Comparison of ENCODE assay signal across 8 cellular contexts in genomic region chr11:65112551-65113360, GRCh38. TPM values are rescaled to one million over a fixed set of nuclear protein-coding genes. Genes with fewer than 3 reads are reported as not detected.
A peak's percentile ranks its signal among the peaks of the same experiment; 100 is the strongest.
DNase-seq lines count a peak whose midpoint lies in the region; ATAC-seq and TF ChIP-seq lines count a peak whose summit lies in the region.

No MANE protein-coding gene starts in this region.

- H3K9me3 ChIP-seq in left ventricle myocardium inferior (replicated peaks) (no peaks in the 10 kb centered on the region), psoas muscle (no peaks in the 10 kb centered on the region)

- H3K27ac ChIP-seq in left ventricle myocardium inferior (replicated peaks) (peak overlapping the region; percentile 84), psoas muscle (peak overlapping the region; percentile 68)

- H3K4me1 ChIP-seq in left ventricle myocardium inferior, result peaks cover 72% of the 10 kb centered on the region
- peaks cover 31% of the 10 kb centered on the region for H3K4me1 ChIP-seq in psoas muscle

- H3K36me3 ChIP-seq in left ventricle myocardium inferior (peaks cover 36% of the 10 kb centered on the region), psoas muscle (ENCODE audit: insufficient read depth in 1 of 2, low read depth in 1 of 2) (peaks cover 0 to 33% of the 10 kb centered on the region in 2 donors)

- H3K4me3 ChIP-seq in left ventricle myocardium inferior (peak overlapping the region; percentile 77), psoas muscle (peak overlapping the region; percentile 73)

- ATAC-seq in HG03103 (IDR thresholded peaks at IDR 0.05; ENCODE audit: low read depth, unreplicated experiment) (peak; percentile 29), psoas muscle (peak; percentile 56 to 73 (median 68)), HG02763 (IDR thresholded peaks at IDR 0.05; ENCODE audit: unreplicated experiment) (no peak)

- H3K27me3 ChIP-seq in left ventricle myocardium inferior (ENCODE audit: low read depth), result no peaks in the 10 kb centered on the region
- no peaks in the 10 kb centered on the region for H3K27me3 ChIP-seq in psoas muscle (ENCODE audit: insufficient read depth in 3 of 3, low read length in 2 of 3)

- peak; percentile 25 for DNase-seq in GF-D8 (lab: John Stamatoyannopoulos, UW)
- DNase-seq in RKO (ENCODE audit: low spot score), result peak; percentile 72
- peak; percentile 78 for DNase-seq in activated naive CD4-positive, alpha-beta T cell treated with anti-CD3 and anti-CD28 coated beads, Interleukin-2, amount 50 U/mL, for 16 hours
- peak; percentile 52 for DNase-seq in left ventricle myocardium inferior
- peak; percentile 67 to 86 for DNase-seq in psoas muscle
- DNase-seq in NCI-H446 treated with DMSO at 0.1 percent for 48 hours (lab: John Stamatoyannopoulos, UW), result no peak

- TF ChIP-seq CTCF in left ventricle myocardium inferior (IDR thresholded peaks at IDR 0.05; ENCODE audit: borderline replicate concordance) (peak; percentile 92), psoas muscle (IDR thresholded peaks at IDR 0.05) (peak; percentile 83)

- intact Hi-C loops in left ventricle myocardium inferior (cut with micrococcal nuclease) (no loop called here), psoas muscle (cut with DNase I) (loop anchor here (5.0 to 10.0 kb wide), 2 partner anchors 100 to 268 kb away; partner anchors contain the start of genes ARL2 (in 1 of the 2) and CDC42BPG (in 1 of the 2))

- 3 to 4% (median 4%) methylated on average over 45 to 57 of the region's 57 CpGs for WGBS in psoas muscle, 3 donors

RNA-seq across cellular contexts. Expression of gene TM7SF2, which starts 1.1 kb away (rescaled TPM):
- total RNA-seq in left ventricle myocardium inferior (56.7 TPM), psoas muscle (10 to 100 TPM in 2 of 4 donors, 1 to 10 TPM in 2; 5.1 to 13.5 (median 9.5) TPM)
- polyA plus RNA-seq in psoas muscle, result 1 to 10 TPM; 3.2 to 7.8 (median 5.3) TPM

RNA-seq across cellular contexts. Expression of gene ZNHIT2, which starts 4.7 kb away (rescaled TPM):
- 6.1 TPM for total RNA-seq in left ventricle myocardium inferior
- total RNA-seq in psoas muscle, result 10 to 100 TPM in 2 of 4 donors, 1 to 10 TPM in 2; 8.6 to 16.1 (median 10.2) TPM
- 10 to 100 TPM; 21.7 to 25.7 (median 24.9) TPM for polyA plus RNA-seq in psoas muscle

RNA-seq across cellular contexts. Expression of gene FAU, which starts 9.2 kb away (rescaled TPM):
- total RNA-seq in left ventricle myocardium inferior, result 629 TPM
- 100 to 1,000 TPM; 465 to 641 (median 573) TPM for total RNA-seq in psoas muscle
- polyA plus RNA-seq in psoas muscle, result 100 to 1,000 TPM; 639 to 798 (median 733) TPM

RNA-seq across cellular contexts. Expression of gene MRPL49, which starts 9.4 kb away (rescaled TPM):
- total RNA-seq in left ventricle myocardium inferior, result 32.1 TPM
- 10 to 100 TPM; 31.4 to 36.7 (median 32.4) TPM for total RNA-seq in psoas muscle
- 10 to 100 TPM; 29.0 to 54.1 (median 45.8) TPM for polyA plus RNA-seq in psoas muscle

RNA-seq across cellular contexts. Expression of gene VPS51, which starts 16.7 kb away (rescaled TPM):
- total RNA-seq in left ventricle myocardium inferior, result 92.2 TPM
- 100 to 1,000 TPM in 1 of 4 donors, 10 to 100 TPM in 3; 82.2 to 105 (median 91.3) TPM for total RNA-seq in psoas muscle
- polyA plus RNA-seq in psoas muscle, result 100 to 1,000 TPM in 1 of 3 donors, 10 to 100 TPM in 2; 60.3 to 110 (median 85.8) TPM
